10 cellular contexts compared by ENCODE assay signal in genomic region chr11:2386591-2386990, GRCh38. TPM values are rescaled to one million over a fixed set of nuclear protein-coding genes. Genes with fewer than 3 reads are reported as not detected.
DNase-seq lines count a peak whose midpoint lies in the region; ATAC-seq and TF ChIP-seq lines count a peak whose summit lies in the region.
"Had no signal": no experiment of that assay in that cellular context is flagged by ENCODE, and none has a peak within 500 bp of the region (broad histone marks: within the 10 kb centered on the region; RNA-seq: fewer than 3 reads in every experiment).

No MANE protein-coding gene starts in this region.

- peaks cover under 1% of the 10 kb centered on the region for H3K36me3 ChIP-seq in muscle layer of colon (ENCODE audit: insufficient read depth, low read length)
- no peaks in the 10 kb centered on the region for H3K36me3 ChIP-seq in testis (ENCODE audit: low read depth, missing control alignments)

- WGBS in testis, 2 donors, result 50 to 54% methylated on average over 6 to 9 of the region's 9 CpGs

- no peak overlapping the region for H3K4me3 Mint-ChIP-seq in brain

- no peak for ATAC-seq in HG03432 (IDR thresholded peaks at IDR 0.05; ENCODE audit: unreplicated experiment)
- ATAC-seq in HG02623 (IDR thresholded peaks at IDR 0.05; ENCODE audit: unreplicated experiment), result no peak
- ATAC-seq: foreskin keratinocyte had no signal

- H3K27me3 ChIP-seq in muscle layer of colon (ENCODE audit: control insufficient read depth in 1 of 2, insufficient read depth in 2 of 2, low read length in 2 of 2) (no peaks in the 10 kb centered on the region), testis (no peaks in the 10 kb centered on the region)
- H3K27me3 ChIP-seq: foreskin keratinocyte had no signal

- TF ChIP-seq POLR2A in testis (IDR thresholded peaks at IDR 0.05), result no peak

- peak overlapping the region; percentile 36; the same call in 1 of the 2 replicates for H3K4me3 ChIP-seq in Jurkat, Clone E6-1 (ENCODE audit: low read length)
- H3K4me3 ChIP-seq in muscle layer of colon (ENCODE audit: low read depth in 1 of 2, low read length in 2 of 2), result peak overlapping the region in 1 of 2 donors; percentile 23
- H3K4me3 ChIP-seq in testis, result no peak overlapping the region

- H3K9me3 ChIP-seq in muscle layer of colon (ENCODE audit: low read length), result no peaks in the 10 kb centered on the region
- no peaks in the 10 kb centered on the region for H3K9me3 ChIP-seq in testis

- H3K4me1 Mint-ChIP-seq in brain, result peaks cover 69% of the 10 kb centered on the region

- no peak for DNase-seq in Jurkat, Clone E6-1 (ENCODE audit: low read depth, low spot score)
- DNase-seq in testis (no peak), Ammon's horn (ENCODE audit: low spot score) (no peak)
- DNase-seq: DMS53; foreskin keratinocyte; stimulated activated CD4-positive, alpha-beta T cell treated with anti-CD3 and anti-CD28 coated beads, Interleukin-1b, Interleukin-23, amount 100 ng/mL, for 48 hours had no signal

- intact Hi-C loops in testis (cut with DNase I; ENCODE audit: low total_unique reads), result no loop called here

- H3K4me1 ChIP-seq in muscle layer of colon (ENCODE audit: insufficient read depth, low read length) (peaks cover 94% of the 10 kb centered on the region), testis (peaks cover 88% of the 10 kb centered on the region)

- H3K27ac ChIP-seq in muscle layer of colon (ENCODE audit: low read depth, low read length), result peak overlapping the region; percentile 97
- H3K27ac ChIP-seq in testis, result peak overlapping the region; percentile 16 to 68
- H3K27ac ChIP-seq: foreskin keratinocyte had no signal

- TF ChIP-seq CTCF in brain (conservative IDR thresholded peaks at IDR 0.05), result no peak
- TF ChIP-seq CTCF in testis (IDR thresholded peaks at IDR 0.05), result no peak

- H3K27ac Mint-ChIP-seq in brain, result peak overlapping the region in 4 of 5 experiments; percentile 68 to 85 (median 70)

- H3K9ac ChIP-seq in muscle layer of colon (ENCODE audit: low read length), result peak overlapping the region; percentile 6

- H3K27me3 Mint-ChIP-seq in brain, result no peaks in the 10 kb centered on the region

- no peaks in the 10 kb centered on the region for H3K9me3 Mint-ChIP-seq in brain

- peaks cover 4% of the 10 kb centered on the region for H3K36me3 Mint-ChIP-seq in brain

RNA-seq across cellular contexts. Expression of gene CD81, which starts 9.5 kb away (rescaled TPM):
- polyA plus RNA-seq in Jurkat, Clone E6-1 (2012; ENCODE audit: insufficient read depth, insufficient read length), result 271 TPM
- polyA plus RNA-seq in brain (ENCODE audit: insufficient read depth, low read depth, low replicate concordance) (643 TPM), testis (ENCODE audit: insufficient read depth, low read depth, low replicate concordance) (665 TPM)
- total RNA-seq in testis, result 100 to 1,000 TPM; 541 to 829 TPM

RNA-seq across cellular contexts. Expression of gene TSSC4, which starts 14.0 kb away (rescaled TPM):
- polyA plus RNA-seq in Jurkat, Clone E6-1 (2012; ENCODE audit: insufficient read depth, insufficient read length), result 50.0 TPM
- 41.9 TPM for polyA plus RNA-seq in brain (ENCODE audit: insufficient read depth, low read depth, low replicate concordance)
- 10 to 100 TPM; 87.4 to 95.5 TPM for total RNA-seq in testis
- 133 TPM for polyA plus RNA-seq in testis (ENCODE audit: insufficient read depth, low read depth, low replicate concordance)

RNA-seq across cellular contexts. Expression of gene TRPM5, which starts 57.7 kb away (rescaled TPM):
- polyA plus RNA-seq in Jurkat, Clone E6-1 (2012; ENCODE audit: insufficient read depth, insufficient read length), result 0.39 TPM
- polyA plus RNA-seq in brain (ENCODE audit: insufficient read depth, low read depth, low replicate concordance) (0.76 TPM), testis (ENCODE audit: insufficient read depth, low read depth, low replicate concordance) (0.46 TPM)
- total RNA-seq in testis, result 1 to 10 TPM in 1 of 2 donors, under 1 TPM in 1; 0.94 to 1.1 TPM
- total RNA-seq: foreskin keratinocyte had no signal
- polyA plus RNA-seq: foreskin keratinocyte had no signal

RNA-seq across cellular contexts. Expression of gene KCNQ1, which starts 58.2 kb away (rescaled TPM):
- not detected for polyA plus RNA-seq in Jurkat, Clone E6-1 (2012; ENCODE audit: insufficient read depth, insufficient read length)
- 13.4 TPM for polyA plus RNA-seq in brain (ENCODE audit: insufficient read depth, low read depth, low replicate concordance)
- total RNA-seq in testis, result 10 to 100 TPM; 12.8 to 24.2 TPM
- polyA plus RNA-seq in testis (ENCODE audit: insufficient read depth, low read depth, low replicate concordance), result 6.0 TPM
- total RNA-seq: foreskin keratinocyte had no signal
- polyA plus RNA-seq: foreskin keratinocyte had no signal
